Comparison of ENCODE assay signal across 16 cellular contexts in the genomic region with DNA sequence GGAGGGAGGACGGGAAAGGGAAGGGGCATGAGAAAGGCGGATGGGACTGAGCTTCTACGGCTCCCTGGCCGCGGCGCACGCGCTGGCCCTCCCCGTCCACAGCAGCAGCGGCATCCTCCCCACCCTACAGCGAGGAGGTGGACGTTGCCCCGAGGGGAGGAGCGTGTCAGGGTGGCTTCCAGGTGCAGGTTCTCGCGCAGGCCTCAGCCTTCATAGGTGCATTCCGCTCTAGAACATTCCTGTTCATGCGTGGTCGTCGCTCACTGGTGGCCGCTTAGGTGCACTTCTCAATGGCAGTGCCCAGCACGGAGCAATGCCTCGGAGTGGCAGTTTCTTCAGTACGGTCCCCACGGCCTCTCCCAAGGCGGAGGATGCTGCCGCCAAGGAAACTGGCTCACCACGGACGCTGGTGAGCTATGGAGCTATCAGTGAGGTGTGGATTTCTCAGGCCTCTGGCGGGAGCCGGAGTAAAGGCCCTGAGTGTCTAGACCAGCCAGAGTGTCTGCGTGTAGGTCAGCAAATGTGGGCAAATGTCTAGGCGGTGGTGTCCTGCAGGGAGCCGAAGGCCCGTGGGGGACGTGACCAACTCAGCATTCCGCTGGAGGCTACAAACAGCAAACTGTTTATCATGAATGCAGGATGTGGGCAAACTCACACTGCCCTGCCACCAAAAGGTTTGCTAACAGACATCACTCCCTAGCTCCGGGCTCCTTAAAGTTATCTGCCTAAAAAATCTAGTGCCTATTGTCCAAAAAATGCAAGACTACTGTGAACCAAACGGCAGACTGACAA. TPM values are rescaled to one million over a fixed set of nuclear protein-coding genes. Genes with fewer than 3 reads are reported as not detected.
DNase-seq lines count a peak whose midpoint lies in the region; ATAC-seq, FAIRE-seq and TF ChIP-seq lines count a peak whose summit lies in the region.
"Had no signal": no experiment of that assay in that cellular context is flagged by ENCODE, and none has a peak within 500 bp of the region (broad histone marks: within the 10 kb centered on the region; RNA-seq: fewer than 3 reads in every experiment).

No MANE protein-coding gene starts in this region.

- in situ Hi-C loops in HepG2 (cut with HindIII; ENCODE audit: extremely low pct_ligation_motif_present, low pct_unique_long_range_greater_than_20kb) = no loop called here

- no peak overlapping the region for H3K4me3 ChIP-seq in HepG2 (replicated peaks in 1 of 3; ENCODE audit: insufficient read depth in 1 of 3, low read depth in 2 of 3, low read length in 3 of 3)
- no peak overlapping the region for H3K4me3 ChIP-seq in smooth muscle cell
- H3K4me3 ChIP-seq: cardiac muscle cell, MG63 had no signal

- intact Hi-C loops in HepG2 (cut with micrococcal nuclease; ENCODE audit: unreplicated experiment) = no loop called here

- no peak overlapping the region for H3K9ac ChIP-seq in HepG2 (ENCODE audit: insufficient read depth, low read depth, low read length)
- no peak overlapping the region for H3K9ac ChIP-seq in smooth muscle cell (ENCODE audit: low read depth)

- POLR2A ChIA-PET in HepG2 (lab: Yijun Ruan, JAX) = no interaction called here

- H2AFZ ChIP-seq in HepG2 (ENCODE audit: low read length) = no peak overlapping the region
- H2AFZ ChIP-seq in smooth muscle cell (ENCODE audit: low read depth) = peak overlapping the region; percentile 41

- no peak for TF ChIP-seq RAD21 in HepG2 (CRISPR knock-in tag; IDR thresholded peaks at IDR 0.05)

- TF ChIP-seq POLR2A in HepG2 (IDR thresholded peaks at IDR 0.05; ENCODE audit: insufficient read depth in 1 of 2, low read depth in 2 of 2, low read length in 2 of 2) = no peak

- ATAC-seq in activated T-helper 17 cell treated with anti-CD3 and anti-CD28 coated beads, Interleukin-2, amount 50 U/mL, for 72 hours (replicated peaks) = no peak
- ATAC-seq in HepG2 = no peak
- ATAC-seq: natural killer cell had no signal

- H3K9me3 Mint-ChIP-seq in activated T-helper 17 cell treated with anti-CD3 and anti-CD28 coated beads, Interleukin-2, amount 50 U/mL, for 72 hours = no peaks in the 10 kb centered on the region
- H3K9me3 Mint-ChIP-seq: natural killer cell; T-helper 1 cell treated with Interleukin-12 subunit alpha and Interleukin-12 subunit beta and Interleukin-4 antibody, amounts not matched to agents 30 μg/mL and 1 μg/mL, for 36 hours had no signal

- H3K36me3 Mint-ChIP-seq in activated T-helper 17 cell treated with anti-CD3 and anti-CD28 coated beads, Interleukin-2, amount 50 U/mL, for 72 hours (ENCODE audit: low read depth) = no peaks in the 10 kb centered on the region
- H3K36me3 Mint-ChIP-seq: natural killer cell had no signal

- peaks cover 47% of the 10 kb centered on the region for H3K27me3 Mint-ChIP-seq in activated T-helper 17 cell treated with anti-CD3 and anti-CD28 coated beads, Interleukin-2, amount 50 U/mL, for 72 hours

- 83% methylated on average over 39 of the region's 39 CpGs for WGBS in HepG2 (ENCODE audit: low lambda C conversion rate)
- WGBS in smooth muscle cell (ENCODE audit: low lambda C conversion rate) = 70% methylated on average over 39 of the region's 39 CpGs

- H3K79me2 ChIP-seq in HepG2 (ENCODE audit: insufficient read depth, low read length) (no peaks in the 10 kb centered on the region), smooth muscle cell (ENCODE audit: low read depth) (no peaks in the 10 kb centered on the region)

- H3F3A ChIP-seq in smooth muscle cell (ENCODE audit: low read depth) = no peaks in the 10 kb centered on the region

- no peaks in the 10 kb centered on the region for H3K36me3 ChIP-seq in HepG2 (replicated peaks in 1 of 2; ENCODE audit: control insufficient read depth in 1 of 2, insufficient read depth in 2 of 2, low read length in 2 of 2)
- H3K36me3 ChIP-seq in smooth muscle cell (ENCODE audit: low read depth) = no peaks in the 10 kb centered on the region
- H3K36me3 ChIP-seq: cardiac muscle cell, MG63 had no signal

- H3K4me3 Mint-ChIP-seq in activated T-helper 17 cell treated with anti-CD3 and anti-CD28 coated beads, Interleukin-2, amount 50 U/mL, for 72 hours = peak overlapping the region; percentile 40
- H3K4me3 Mint-ChIP-seq: HFFc6; T-helper 1 cell treated with Interleukin-12 subunit alpha and Interleukin-12 subunit beta and Interleukin-4 antibody, amounts not matched to agents 30 μg/mL and 1 μg/mL, for 36 hours had no signal

- H3K4me1 ChIP-seq in HepG2 (ENCODE audit: insufficient read depth, low read length) = peaks cover 23% of the 10 kb centered on the region
- no peaks in the 10 kb centered on the region for H3K4me1 ChIP-seq in smooth muscle cell (ENCODE audit: low read depth)

- H3K4me1 Mint-ChIP-seq in activated T-helper 17 cell treated with anti-CD3 and anti-CD28 coated beads, Interleukin-2, amount 50 U/mL, for 72 hours = no peaks in the 10 kb centered on the region
- H3K4me1 Mint-ChIP-seq: natural killer cell had no signal

- no peak for TF ChIP-seq EP300 in HepG2 (IDR thresholded peaks at IDR 0.05; ENCODE audit: low read depth in 2 of 2, low read length in 2 of 2)
- no peak for TF ChIP-seq EP300 in HepG2 (CRISPR knock-in tag; IDR thresholded peaks at IDR 0.05; ENCODE audit: borderline replicate concordance)

- no peak for FAIRE-seq in HepG2 (lab: Jason Lieb, UNC)

- H3K9me3 ChIP-seq in HepG2 (ENCODE audit: low read length) = no peaks in the 10 kb centered on the region
- no peaks in the 10 kb centered on the region for H3K9me3 ChIP-seq in smooth muscle cell (replicated peaks; ENCODE audit: low read depth)
- H3K9me3 ChIP-seq: MG63 had no signal

- H4K20me1 ChIP-seq in HepG2 (ENCODE audit: insufficient read depth, low read length) = no peaks in the 10 kb centered on the region
- H4K20me1 ChIP-seq in smooth muscle cell (ENCODE audit: low read depth) = no peaks in the 10 kb centered on the region

- H3K4me2 ChIP-seq in HepG2 (ENCODE audit: low read depth, low read length) = no peak overlapping the region
- peak overlapping the region; percentile 29 for H3K4me2 ChIP-seq in smooth muscle cell

- H3K27ac ChIP-seq in HepG2 (ENCODE audit: extremely low read length, insufficient read depth, low read length) (no peak overlapping the region), smooth muscle cell (ENCODE audit: low read depth) (peak overlapping the region; percentile 14)
- H3K27ac ChIP-seq: 22Rv1, cardiac muscle cell had no signal

- CTCF ChIA-PET in HepG2 (lab: Yijun Ruan, JAX; ENCODE audit: low intra/inter-chr PET ratio, low total read pairs) = no interaction called here

- no TSS peak for BruUV-seq in HepG2 (replicated peaks; lab: Mats Ljungman, UMichigan)

- H3K27ac Mint-ChIP-seq in activated T-helper 17 cell treated with anti-CD3 and anti-CD28 coated beads, Interleukin-2, amount 50 U/mL, for 72 hours = no peak overlapping the region
- H3K27ac Mint-ChIP-seq: HFFc6; natural killer cell; T-helper 1 cell treated with Interleukin-12 subunit alpha and Interleukin-12 subunit beta and Interleukin-4 antibody, amounts not matched to agents 30 μg/mL and 1 μg/mL, for 36 hours had no signal

- H3K27me3 ChIP-seq in HepG2 (ENCODE audit: control insufficient read depth in 1 of 2, insufficient read depth in 2 of 2, low read length in 2 of 2) (peaks cover 0 to 2% of the 10 kb centered on the region in 2 experiments; a peak in 2 of 5 replicates), smooth muscle cell (ENCODE audit: low read depth) (no peaks in the 10 kb centered on the region)
- H3K27me3 ChIP-seq: cardiac muscle cell, MG63 had no signal

- DNase-seq in DMS53 (lab: John Stamatoyannopoulos, UW) (peak; percentile 58), DMS53 treated with DMSO at 0.1 percent for 48 hours (lab: John Stamatoyannopoulos, UW; ENCODE audit: unreplicated experiment) (no peak), HepG2 (ENCODE audit: low spot score) (no peak), smooth muscle cell (lab: John Stamatoyannopoulos, UW; ENCODE audit: unreplicated experiment) (no peak), activated gamma-delta T cell (lab: John Stamatoyannopoulos, UW) (no peak), SIG-M5 treated with dmso at 0.1 percent for 504 hours (lab: John Stamatoyannopoulos, UW; ENCODE audit: unreplicated experiment) (no peak), NCI-H226 (no peak)
- DNase-seq: activated effector memory CD4-positive, alpha-beta T cell treated with anti-CD3 and anti-CD28 coated beads, Interleukin-2, amount 50 U/mL, for 16 hours; HFFc6; MG63; natural killer cell; OCI-M1 had no signal

- TF ChIP-seq CTCF in HepG2 (CRISPR knock-in tag; IDR thresholded peaks at IDR 0.05) = no peak
- no peak for TF ChIP-seq CTCF in smooth muscle cell (IDR thresholded peaks at IDR 0.05; ENCODE audit: borderline replicate concordance, insufficient read depth, poor library complexity, severe bottlenecking)

TF ChIP-seq in HepG2, 621 proteins besides CTCF, POLR2A, EP300 and RAD21 (continues in another document):
- no peak for TF ChIP-seq JUNB (CRISPR knock-in tag; IDR thresholded peaks at IDR 0.05; ENCODE audit: borderline replicate concordance)

RNA-seq across cellular contexts. Expression of a gene that starts 29.4 kb away (rescaled TPM):
- 100 to 1,000 TPM in 1 of 2 donors, 10 to 100 TPM in 1; 56.3 to 107 TPM for total RNA-seq in activated T-helper 17 cell treated with anti-CD3 and anti-CD28 coated beads, Interleukin-2, amount 50 U/mL, for 72 hours
- 97.8 and 136 TPM in 2 replicates for total RNA-seq in HepG2 (2016; rRNA removed; fragmentation: Illumina TruSeq; extraction: Trizol)
- total RNA-seq in HepG2 (2016; cell fraction: cytosol; rRNA removed; fragmentation: Illumina TruSeq; extraction: Trizol; ENCODE audit: low read depth) = 82.1 and 86.5 TPM in 2 replicates
- total RNA-seq in HepG2 (2016; cell fraction: insoluble cytoplasmic fraction; rRNA removed; fragmentation: Illumina TruSeq; extraction: Trizol) = 90.9 and 138 TPM in 2 replicates
- total RNA-seq in HepG2 (2016; cell fraction: membrane; rRNA removed; fragmentation: Illumina TruSeq; extraction: Trizol) = 67.9 and 80.5 TPM in 2 replicates
- total RNA-seq in HepG2 (2016; cell fraction: nucleus; rRNA removed; fragmentation: Illumina TruSeq; extraction: Trizol) = 248 and 270 TPM in 2 replicates
- 151 and 156 TPM in 2 replicates for polyA plus RNA-seq in HepG2 (2011; rRNA removed)
- 52.5 and 65.6 TPM in 2 replicates for polyA plus RNA-seq in HepG2 (2011; cell fraction: cytosol; rRNA removed)
- polyA plus RNA-seq in HepG2 (2011; cell fraction: nucleus; rRNA removed) = 488 and 509 TPM in 2 replicates
- polyA plus RNA-seq in HepG2 (2012) = 141 and 152 TPM in 2 replicates
- 1.8 and 2.1 TPM in 2 replicates for polyA plus RNA-seq in HepG2 (2016; cell fraction: cytosol; fragmentation: Illumina TruSeq; extraction: Trizol; ENCODE audit: low read depth)
- polyA plus RNA-seq in HepG2 (2016; cell fraction: insoluble cytoplasmic fraction; fragmentation: Illumina TruSeq; extraction: Trizol; ENCODE audit: low read depth) = 62.7 and 70.2 TPM in 2 replicates
- 7.1 and 7.2 TPM in 2 replicates for polyA plus RNA-seq in HepG2 (2016; cell fraction: membrane; fragmentation: Illumina TruSeq; extraction: Trizol; ENCODE audit: low read depth)
- polyA plus RNA-seq in HepG2 (2016; cell fraction: nucleus; fragmentation: Illumina TruSeq; extraction: Trizol; ENCODE audit: insufficient read depth, low read depth) = 361 and 384 TPM in 2 replicates
- polyA minus RNA-seq in HepG2 (2011; rRNA and poly(A)+ RNA removed; ENCODE audit: low replicate concordance) = 24.6 and 223 TPM in 2 replicates
- 115 and 134 TPM in 2 replicates for polyA minus RNA-seq in HepG2 (2011; cell fraction: cytosol; rRNA and poly(A)+ RNA removed)
- 847 and 897 TPM in 2 replicates for polyA minus RNA-seq in HepG2 (2011; cell fraction: nucleus; rRNA and poly(A)+ RNA removed)
- 98.8 and 125 TPM in 2 replicates for total RNA-seq in smooth muscle cell
- polyA plus RNA-seq in smooth muscle cell = 52.3 and 83.7 TPM in 2 replicates
